Comparison of ENCODE assay signal across 34 cellular contexts in the genomic region with DNA sequence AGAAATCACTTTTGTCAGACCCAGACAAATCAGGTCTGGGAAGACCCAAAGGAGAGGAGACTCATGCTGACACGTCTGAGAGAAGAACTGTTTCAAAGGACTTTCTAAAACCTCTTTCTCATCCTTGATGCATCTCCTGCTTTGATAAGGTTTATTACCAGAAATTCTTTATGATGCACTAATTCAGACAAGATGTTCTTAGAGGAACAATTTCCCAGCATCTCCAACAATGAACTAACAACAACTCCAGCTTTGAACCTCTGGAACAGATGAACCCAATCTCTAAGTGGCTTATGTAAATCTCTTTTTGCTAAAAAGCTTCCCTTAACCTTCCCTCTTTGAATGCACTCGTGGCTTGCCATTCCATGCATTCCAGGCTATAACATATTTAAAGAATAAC. TPM values are rescaled to one million over a fixed set of nuclear protein-coding genes. Genes with fewer than 3 reads are reported as not detected.
"Had no signal": no experiment of that assay in that cellular context is flagged by ENCODE, and none has a peak within 500 bp of the region (broad histone marks: within the 10 kb centered on the region; RNA-seq: fewer than 3 reads in every experiment).

No MANE protein-coding gene starts in this region.

- H3K4me3 Mint-ChIP-seq: activated B cell treated with CpG ODN at 0.5 μM for 24 hours; activated CD4-positive, alpha-beta memory T cell treated with anti-CD3 and anti-CD28 coated beads for 36 hours; activated naive CD4-positive, alpha-beta T cell treated with anti-CD3 and anti-CD28 coated beads for 36 hours; activated naive CD8-positive, alpha-beta T cell; activated T-cell treated with anti-CD3 and anti-CD28 coated beads, Interleukin-2, amount 50 U/mL, for 4 hours; activated T-helper 1 cell treated with anti-CD3 and anti-CD28 coated beads, Interleukin-12 subunit alpha, Interleukin-12 subunit beta, Interleukin-2, Interleukin-4 antibody, amounts not matched to agents 30 ng/mL and 10 ng/mL and 1 ng/mL, durations not matched to agents 14 hours and 24 hours and 36 hours; central memory CD8-positive, alpha-beta T cell had no signal

- H3K27me3 ChIP-seq: ascending aorta, cardiac muscle cell had no signal

- H3K4me3 ChIP-seq: ascending aorta, cardiac muscle cell had no signal

- H3K9me3 Mint-ChIP-seq: activated T-helper 1 cell treated with anti-CD3 and anti-CD28 coated beads, Interleukin-12 subunit alpha, Interleukin-12 subunit beta, Interleukin-2, Interleukin-4 antibody, amounts not matched to agents 30 ng/mL and 10 ng/mL and 1 ng/mL, durations not matched to agents 14 hours and 24 hours and 36 hours had no signal

- H3K27ac Mint-ChIP-seq: activated B cell treated with CpG ODN at 0.5 μM for 24 hours; activated CD4-positive, alpha-beta memory T cell treated with anti-CD3 and anti-CD28 coated beads for 36 hours; activated naive CD4-positive, alpha-beta T cell treated with anti-CD3 and anti-CD28 coated beads for 36 hours; activated naive CD8-positive, alpha-beta T cell; activated T-helper 1 cell treated with anti-CD3 and anti-CD28 coated beads, Interleukin-12 subunit alpha, Interleukin-12 subunit beta, Interleukin-2, Interleukin-4 antibody, amounts not matched to agents 30 ng/mL and 10 ng/mL and 1 ng/mL, durations not matched to agents 14 hours and 24 hours and 36 hours had no signal

- DNase-seq: activated B cell treated with CpG ODN at 0.5 μM for 24 hours; activated CD4-positive, alpha-beta memory T cell treated with anti-CD3 and anti-CD28 coated beads for 36 hours; activated CD4-positive, alpha-beta T cell treated with anti-CD3 and anti-CD28 coated beads for 4 hours; activated CD4-positive, alpha-beta T cell treated with anti-CD3 and anti-CD28 coated beads, Interleukin-2, amount 50 U/mL, for 1 hour; activated CD4-positive, CD25-positive, alpha-beta regulatory T cell treated with anti-CD3 and anti-CD28 coated beads, Interleukin-2, amount 50 U/mL, for 72 hours; activated CD8-positive, alpha-beta memory T cell treated with anti-CD3 and anti-CD28 coated beads, Interleukin-2, amount 50 U/mL, for 4 hours; activated gamma-delta T cell treated with Interleukin-2 at 50 U/mL for 16 hours; activated naive CD4-positive, alpha-beta T cell treated with anti-CD3 and anti-CD28 coated beads for 36 hours; activated T-cell treated with anti-CD3 and anti-CD28 coated beads for 4 hours; activated T-cell treated with anti-CD3 and anti-CD28 coated beads, Interleukin-2, amount 50 U/mL, for 4 hours; amygdala; NCI-H1105; NCI-H1436 treated with DMSO at 0.1 percent for 48 hours; NCI-H1694 treated with DMSO at 0.1 percent for 48 hours; NCI-H2029; NCI-H345; NCI-H524 treated with DMSO at 0.1 percent for 48 hours; RPMI8226; SIG-M5; SW 1271; T-helper 1 cell; T-helper 2 cell; T-helper 9 cell had no signal

- H3K36me3 ChIP-seq: ascending aorta, cardiac muscle cell had no signal

- H3K4me1 ChIP-seq: ascending aorta had no signal

- H3K9me3 ChIP-seq: ascending aorta had no signal

- H3K27ac ChIP-seq: ascending aorta, cardiac muscle cell, VCaP had no signal

- H3K36me3 Mint-ChIP-seq: activated CD4-positive, alpha-beta memory T cell treated with anti-CD3 and anti-CD28 coated beads for 36 hours; activated naive CD8-positive, alpha-beta T cell had no signal

- ATAC-seq: activated T-cell treated with anti-CD3 and anti-CD28 coated beads, Interleukin-2, amount 50 U/mL, for 4 hours; Panc1 had no signal

- H3K4me1 Mint-ChIP-seq: activated B cell treated with CpG ODN at 0.5 μM for 24 hours; central memory CD8-positive, alpha-beta T cell had no signal

RNA-seq across cellular contexts. Expression of gene SERPINB11, which starts 15.9 kb away (rescaled TPM):
- total RNA-seq: activated B cell treated with CpG ODN at 0.5 μM for 24 hours; activated CD4-positive, alpha-beta memory T cell treated with anti-CD3 and anti-CD28 coated beads for 36 hours; activated naive CD4-positive, alpha-beta T cell treated with anti-CD3 and anti-CD28 coated beads for 36 hours; activated T-cell treated with anti-CD3 and anti-CD28 coated beads, Interleukin-2, amount 50 U/mL, for 4 hours; activated T-helper 1 cell treated with anti-CD3 and anti-CD28 coated beads, Interleukin-12 subunit alpha, Interleukin-12 subunit beta, Interleukin-2, Interleukin-4 antibody, amounts not matched to agents 30 ng/mL and 10 ng/mL and 1 ng/mL, durations not matched to agents 14 hours and 24 hours and 36 hours; ascending aorta; cardiac muscle cell; chondrocyte; MCF 10A had no signal
- polyA plus RNA-seq: adipose tissue, cardiac muscle cell had no signal

RNA-seq across cellular contexts. Expression of gene SERPINB3, which starts 25.2 kb away (rescaled TPM):
- total RNA-seq: activated B cell treated with CpG ODN at 0.5 μM for 24 hours; activated CD4-positive, alpha-beta memory T cell treated with anti-CD3 and anti-CD28 coated beads for 36 hours; activated naive CD4-positive, alpha-beta T cell treated with anti-CD3 and anti-CD28 coated beads for 36 hours; activated T-cell treated with anti-CD3 and anti-CD28 coated beads, Interleukin-2, amount 50 U/mL, for 4 hours; activated T-helper 1 cell treated with anti-CD3 and anti-CD28 coated beads, Interleukin-12 subunit alpha, Interleukin-12 subunit beta, Interleukin-2, Interleukin-4 antibody, amounts not matched to agents 30 ng/mL and 10 ng/mL and 1 ng/mL, durations not matched to agents 14 hours and 24 hours and 36 hours; cardiac muscle cell; chondrocyte had no signal
- polyA plus RNA-seq: cardiac muscle cell had no signal

RNA-seq across cellular contexts. Expression of gene SERPINB4, which starts 42.8 kb away (rescaled TPM):
- total RNA-seq: activated B cell treated with CpG ODN at 0.5 μM for 24 hours; activated CD4-positive, alpha-beta memory T cell treated with anti-CD3 and anti-CD28 coated beads for 36 hours; activated naive CD4-positive, alpha-beta T cell treated with anti-CD3 and anti-CD28 coated beads for 36 hours; activated T-cell treated with anti-CD3 and anti-CD28 coated beads, Interleukin-2, amount 50 U/mL, for 4 hours; activated T-helper 1 cell treated with anti-CD3 and anti-CD28 coated beads, Interleukin-12 subunit alpha, Interleukin-12 subunit beta, Interleukin-2, Interleukin-4 antibody, amounts not matched to agents 30 ng/mL and 10 ng/mL and 1 ng/mL, durations not matched to agents 14 hours and 24 hours and 36 hours; ascending aorta; cardiac muscle cell; chondrocyte; MCF 10A; NCI-H460 had no signal
- polyA plus RNA-seq: cardiac muscle cell had no signal
